Comparison of ENCODE assay signal across 8 cellular contexts in the genomic region with DNA sequence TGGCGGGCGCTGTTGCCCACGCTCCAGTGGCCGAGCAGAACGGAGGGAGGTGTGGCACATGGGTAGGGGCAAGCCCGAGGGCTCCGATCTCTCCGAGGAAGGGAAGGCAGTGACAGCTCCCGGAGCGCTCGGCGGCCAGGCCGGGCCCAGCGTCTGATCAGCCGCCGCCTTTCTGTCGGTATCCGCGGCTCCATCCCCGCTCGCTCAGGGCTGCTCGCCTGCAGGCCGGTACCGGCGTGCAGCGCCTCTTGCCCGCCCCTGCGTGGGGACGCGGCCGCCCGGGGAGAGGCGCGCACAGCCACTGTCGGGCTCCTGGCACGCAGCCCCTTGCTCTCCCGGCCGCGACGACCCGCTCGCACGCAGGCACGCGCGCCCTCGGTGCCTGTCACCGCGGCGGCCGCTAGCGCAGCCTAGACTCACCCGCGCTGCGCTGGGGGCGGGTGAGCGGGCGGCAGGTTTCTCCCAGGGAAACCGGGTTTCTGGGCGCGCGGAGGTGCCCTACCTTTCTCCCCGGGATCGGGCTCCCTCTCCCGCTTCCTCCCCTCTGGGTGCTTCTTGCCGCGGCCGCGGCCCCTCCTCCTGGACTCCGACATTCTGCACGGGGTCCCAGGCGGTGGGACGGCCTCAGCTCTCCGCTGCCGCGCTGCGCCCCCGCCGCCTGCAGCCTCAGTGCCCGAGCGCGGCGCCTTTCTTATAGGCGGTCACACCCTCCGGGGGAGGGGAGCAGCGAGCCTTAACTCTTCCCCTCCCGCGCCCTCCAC.
DNase-seq lines count a peak whose midpoint lies in the region; ATAC-seq and TF ChIP-seq lines count a peak whose summit lies in the region.

No MANE protein-coding gene starts in this region.

- H3K27me3 ChIP-seq in GM06990 (replicated peaks; ENCODE audit: control insufficient read depth, insufficient read depth, low read length) (no peaks in the 10 kb centered on the region; the same call in 1 of the 2 replicates), HUES64 (ENCODE audit: insufficient read depth, low read length) (peaks cover 89% of the 10 kb centered on the region), right lobe of liver (peaks cover 0 to 11% of the 10 kb centered on the region in 2 donors)

- no peaks in the 10 kb centered on the region for H3K9me3 Mint-ChIP-seq in central memory CD8-positive, alpha-beta T cell

- H3K9me3 ChIP-seq in HUES64 (ENCODE audit: insufficient read depth, low read depth, low read length), result no peaks in the 10 kb centered on the region
- H3K9me3 ChIP-seq in right lobe of liver, result no peaks in the 10 kb centered on the region

- under 1% methylated on average over 88 of the region's 88 CpGs for whole genome bisulfite sequencing in HUES64
- 2% methylated on average over 13 of the region's 88 CpGs for WGBS in right lobe of liver (ENCODE audit: insufficient coverage, low coverage, low lambda C conversion rate, missing lambda C conversion rate)

- peak; percentile 51 for DNase-seq in GM06990 (ENCODE audit: extremely low read depth, insufficient read length)
- no peak for DNase-seq in central memory CD8-positive, alpha-beta T cell (ENCODE audit: low spot score in 2 of 2)
- peak in 1 of 3 donors; percentile 36 for DNase-seq in right lobe of liver
- DNase-seq in substantia nigra (lab: John Stamatoyannopoulos, UW), result peak in 38 of 49 donors; percentile 19 to 82 (median 48)
- no peak for DNase-seq in NCI-H2029 (lab: John Stamatoyannopoulos, UW)
- DNase-seq in A172 (ENCODE audit: low spot score), result no peak
- no peak for DNase-seq in HCEC 1CT

- H3K27me3 Mint-ChIP-seq in central memory CD8-positive, alpha-beta T cell, result peaks cover 21% of the 10 kb centered on the region

- H3K4me1 ChIP-seq in HUES64 (ENCODE audit: insufficient read depth, low read length), result peaks cover 14% of the 10 kb centered on the region
- H3K4me1 ChIP-seq in right lobe of liver, result peaks cover 0 to 14% (median 6%) of the 10 kb centered on the region in 4 donors

- peak; percentile 63 for ATAC-seq in central memory CD8-positive, alpha-beta T cell (replicated peaks; ENCODE audit: extremely low read depth, poor library complexity, severe bottlenecking)
- peak; percentile 39 to 52 (median 46) for ATAC-seq in right lobe of liver

- H3K36me3 Mint-ChIP-seq in central memory CD8-positive, alpha-beta T cell (ENCODE audit: insufficient read depth), result peaks cover 2% of the 10 kb centered on the region

- H3K4me1 Mint-ChIP-seq in central memory CD8-positive, alpha-beta T cell, result peaks cover 13% of the 10 kb centered on the region

- TF ChIP-seq POLR2A in right lobe of liver (IDR thresholded peaks at IDR 0.05), result no peak

- H3K36me3 ChIP-seq in GM06990 (ENCODE audit: control insufficient read depth, insufficient read depth, low read length), result no peaks in the 10 kb centered on the region
- H3K36me3 ChIP-seq in HUES64 (ENCODE audit: insufficient read depth, low read length), result no peaks in the 10 kb centered on the region
- no peaks in the 10 kb centered on the region for H3K36me3 ChIP-seq in right lobe of liver

- peak overlapping the region; percentile 64 for H3K4me3 Mint-ChIP-seq in central memory CD8-positive, alpha-beta T cell

- H3K4me3 ChIP-seq in GM06990 (replicated peaks; ENCODE audit: low read depth, low read length) (peak overlapping the region; percentile 38), HUES64 (ENCODE audit: low read length) (peak overlapping the region; percentile 64), right lobe of liver (peak overlapping the region; percentile 12 to 44 (median 16))

- no peak overlapping the region for H3K27ac ChIP-seq in HUES64 (ENCODE audit: low read depth, low read length)
- no peak overlapping the region for H3K27ac ChIP-seq in right lobe of liver
- peak overlapping the region; percentile 80 for H3K27ac ChIP-seq in substantia nigra (ENCODE audit: low read depth, low read length, poor library complexity, severe bottlenecking)

- no peak overlapping the region for H3K27ac Mint-ChIP-seq in central memory CD8-positive, alpha-beta T cell (ENCODE audit: low read depth)

- H3K9ac ChIP-seq in HUES64 (ENCODE audit: low read depth, low read length), result no peak overlapping the region

- intact Hi-C loops in right lobe of liver (cut with DNase I), result no loop called here

- TF ChIP-seq CTCF in GM06990 (IDR thresholded peaks at IDR 0.05; ENCODE audit: insufficient read depth, low read length, poor library complexity, severe bottlenecking), result no peak
- TF ChIP-seq CTCF in right lobe of liver (IDR thresholded peaks at IDR 0.05), result no peak

Comparison
In these comparisons a context has a peak if more than half of its experiments do, and no peak if none do; other contexts are left out.
1. DNase-seq: peak in GM06990 (single experiment) and substantia nigra (38 of 49); none in central memory CD8-positive, alpha-beta T cell (0 of 2), NCI-H2029 (single experiment), A172 (single experiment) and HCEC 1CT (single experiment).
2. Peak in every context shown above with its lines, with median percentiles within 50 percentile points of each other: H3K4me3 ChIP-seq.